ENCODE assay signal across 18 cellular contexts in genomic region chr18:21979171-21979560, GRCh38.
DNase-seq lines count a peak whose midpoint lies in the region; ATAC-seq and TF ChIP-seq lines count a peak whose summit lies in the region.
"Had no signal": no experiment of that assay in that cellular context is flagged by ENCODE, and none has a peak within 500 bp of the region (broad histone marks: within the 10 kb centered on the region; RNA-seq: fewer than 3 reads in every experiment).

No MANE protein-coding gene starts in this region.

- H3K4me1 Mint-ChIP-seq in Caco-2 (ENCODE audit: low read depth, unreplicated experiment) (peaks cover 37% of the 10 kb centered on the region), neural progenitor cell (peaks cover 8% of the 10 kb centered on the region)

- H3K9me3 Mint-ChIP-seq in Caco-2 (ENCODE audit: unreplicated experiment), result peaks cover 14% of the 10 kb centered on the region
- no peaks in the 10 kb centered on the region for H3K9me3 Mint-ChIP-seq in neural progenitor cell

- 11 to 22% methylated on average over 4 of the region's 4 CpGs for WGBS in GM23248 (ENCODE audit: low coverage in 1 of 2, low lambda C conversion rate in 2 of 2, missing lambda C conversion rate in 2 of 2), 2 experiments

- H3K9ac ChIP-seq in GM23248 (no peak overlapping the region), neural progenitor cell (no peak overlapping the region)

- no peaks in the 10 kb centered on the region for H3K36me3 ChIP-seq in Caco-2 (ENCODE audit: control insufficient read depth, insufficient read depth, low read length)
- no peaks in the 10 kb centered on the region for H3K36me3 ChIP-seq in GM23248 (ENCODE audit: low read depth)
- H3K36me3 ChIP-seq in neural progenitor cell, result no peaks in the 10 kb centered on the region
- no peaks in the 10 kb centered on the region for H3K36me3 ChIP-seq in A673 (ENCODE audit: insufficient read depth, low read length, poor library complexity, severe bottlenecking)
- H3K36me3 ChIP-seq: BE2C, MG63, SJSA1 had no signal

- peaks cover 45% of the 10 kb centered on the region for H3K4me1 ChIP-seq in Caco-2
- no peaks in the 10 kb centered on the region for H3K4me1 ChIP-seq in GM23248 (ENCODE audit: insufficient read depth)
- peaks cover 9% of the 10 kb centered on the region for H3K4me1 ChIP-seq in neural progenitor cell
- no peaks in the 10 kb centered on the region for H3K4me1 ChIP-seq in A673 (ENCODE audit: insufficient read depth, low read length, poor library complexity, severe bottlenecking)
- H3K4me1 ChIP-seq: A549, BE2C, SJSA1 had no signal

- H2AFZ ChIP-seq in GM23248 (0 out of 2 replicates have a peak overlapping the region, but pooled peaks have one; percentile 24), neural progenitor cell (replicated peaks) (no peak overlapping the region)

- H3K27ac Mint-ChIP-seq in Caco-2 (ENCODE audit: unreplicated experiment) (peak overlapping the region; percentile 93), neural progenitor cell (no peak overlapping the region)

- H4K20me1 ChIP-seq in GM23248 (ENCODE audit: insufficient read depth), result no peaks in the 10 kb centered on the region
- no peaks in the 10 kb centered on the region for H4K20me1 ChIP-seq in neural progenitor cell (ENCODE audit: low read depth)

- H3K4me2 ChIP-seq in GM23248 (ENCODE audit: unreplicated experiment), result no peak overlapping the region
- H3K4me2 ChIP-seq in neural progenitor cell, result peak overlapping the region; percentile 19
- H3K4me2 ChIP-seq: A549 had no signal

- H3K36me3 Mint-ChIP-seq in Caco-2 (ENCODE audit: insufficient read depth, unreplicated experiment) (peaks cover 16% of the 10 kb centered on the region), neural progenitor cell (no peaks in the 10 kb centered on the region)

- no peaks in the 10 kb centered on the region for H3K27me3 Mint-ChIP-seq in Caco-2 (ENCODE audit: insufficient read depth, unreplicated experiment)
- peaks cover 2% of the 10 kb centered on the region for H3K27me3 Mint-ChIP-seq in neural progenitor cell (ENCODE audit: insufficient read depth, low read depth)

- intact Hi-C loops in Caco-2 (cut with micrococcal nuclease; ENCODE audit: unreplicated experiment) (loop anchor here (2.0 to 5.0 kb wide), 2 partner anchors 18 to 188 kb away; partner anchors contain the start of gene GATA6), A673 (cut with micrococcal nuclease; ENCODE audit: unreplicated experiment) (no loop called here)

- H3K4me3 ChIP-seq in Caco-2 (ENCODE audit: low read depth, low read length) (no peak overlapping the region), GM23248 (no peak overlapping the region), neural progenitor cell (no peak overlapping the region), A673 (ENCODE audit: low read depth, low read length, poor library complexity, severe bottlenecking) (no peak overlapping the region)
- H3K4me3 ChIP-seq: A549, MG63, SJSA1 had no signal

- TF ChIP-seq CTCF in Caco-2 (IDR thresholded peaks at IDR 0.05; ENCODE audit: insufficient read depth in 1 of 2, low read depth in 1 of 2, low read length in 1 of 2, severe bottlenecking in 1 of 2, unreplicated experiment in 1 of 2) (no peak), neural progenitor cell (IDR thresholded peaks at IDR 0.05) (no peak), A673 (conservative IDR thresholded peaks at IDR 0.05; ENCODE audit: low read depth, low read length) (no peak)

- H3K79me2 ChIP-seq in GM23248 (ENCODE audit: insufficient read depth) (no peaks in the 10 kb centered on the region), neural progenitor cell (ENCODE audit: low read depth) (no peaks in the 10 kb centered on the region)

- H3K9me2 ChIP-seq in GM23248 (ENCODE audit: insufficient read depth), result no peaks in the 10 kb centered on the region

- POLR2A ChIA-PET in Caco-2 (lab: Charles Lee), result no interaction called here
- POLR2A ChIA-PET in A673 (lab: Charles Lee; ENCODE audit: low non-redundant PET), result no interaction called here

- DNase-seq in Caco-2 (peak; percentile 69 to 86), GM23248 (no peak), islet precursor cell (peak; percentile 72), neural progenitor cell (ENCODE audit: low spot score) (no peak), A673 (ENCODE audit: low spot score) (no peak), NK-92 (lab: John Stamatoyannopoulos, UW; ENCODE audit: unreplicated experiment) (no peak)
- DNase-seq: BE2C, DMS79, GOT3, MG63, NCI-H1417, NCI-H1930, NCI-H510A treated with DMSO at 0.1 percent for 48 hours, NCI-H748 treated with DMSO at 0.1 percent for 48 hours had no signal

- H3F3A ChIP-seq in GM23248 (ENCODE audit: insufficient read depth) (no peaks in the 10 kb centered on the region), neural progenitor cell (ENCODE audit: low read depth) (no peaks in the 10 kb centered on the region)

- no peaks in the 10 kb centered on the region for H3K9me3 ChIP-seq in Caco-2
- no peaks in the 10 kb centered on the region for H3K9me3 ChIP-seq in GM23248 (ENCODE audit: low read depth)
- no peaks in the 10 kb centered on the region for H3K9me3 ChIP-seq in neural progenitor cell (ENCODE audit: low read depth)
- no peaks in the 10 kb centered on the region for H3K9me3 ChIP-seq in A673 (ENCODE audit: low read depth, low read length, poor library complexity, severe bottlenecking)
- H3K9me3 ChIP-seq: A549, BE2C, MG63, SJSA1 had no signal

- H3K27ac ChIP-seq in GM23248, result no peak overlapping the region
- no peak overlapping the region for H3K27ac ChIP-seq in neural progenitor cell
- no peak overlapping the region for H3K27ac ChIP-seq in A673 (ENCODE audit: low read depth, low read length, poor library complexity, severe bottlenecking)
- H3K27ac ChIP-seq: A549, SJSA1 had no signal

- CTCF ChIA-PET in Caco-2 (lab: Charles Lee) (interaction anchor here (0.8 kb wide), 1 partner anchor 12 kb away, joined by 3 read pairs; no protein-coding TSS in a partner anchor), A673 (lab: Charles Lee) (no interaction called here)

- in situ Hi-C loops in GM23248 (cut with MboI), result loop anchor here (25.0 kb wide), 1 partner anchor 583 kb away; no protein-coding TSS in a partner anchor

- BruUV-seq in Caco-2 (replicated peaks; lab: Mats Ljungman, UMichigan) (no TSS peak), A673 (replicated peaks; lab: Mats Ljungman, UMichigan) (no TSS peak)

- H3K27me3 ChIP-seq in Caco-2 (replicated peaks; ENCODE audit: control insufficient read depth, insufficient read depth, low read length) (no peaks in the 10 kb centered on the region), GM23248 (replicated peaks; ENCODE audit: insufficient read depth) (peaks cover 6% of the 10 kb centered on the region; the same call in 1 of the 2 replicates), neural progenitor cell (no peaks in the 10 kb centered on the region), A673 (replicated peaks; ENCODE audit: insufficient read depth, low read depth, low read length, poor library complexity) (no peaks in the 10 kb centered on the region)
- H3K27me3 ChIP-seq: BE2C, MG63, SJSA1 had no signal

- H3K4me3 Mint-ChIP-seq in Caco-2 (ENCODE audit: unreplicated experiment), result peak overlapping the region; percentile 73
- H3K4me3 Mint-ChIP-seq in neural progenitor cell, result no peak overlapping the region

- ATAC-seq in GM18498 (IDR thresholded peaks at IDR 0.05; ENCODE audit: unreplicated experiment), result no peak
- ATAC-seq: A549, HCT116 had no signal

Comparison
In these comparisons a context has a peak if more than half of its experiments do, and no peak if none do; other contexts are left out.
1. DNase-seq: peak in Caco-2 (2 of 2) and islet precursor cell (single experiment); none in GM23248 (single experiment), neural progenitor cell (single experiment), A673 (single experiment) and NK-92 (single experiment).